8 cellular contexts compared by ENCODE assay signal in genomic region chrX:36898301-36898700, GRCh38.
DNase-seq lines count a peak whose midpoint lies in the region; ATAC-seq and TF ChIP-seq lines count a peak whose summit lies in the region.

No MANE protein-coding gene starts in this region.

- no peaks in the 10 kb centered on the region for H3K4me1 ChIP-seq in mesendoderm (ENCODE audit: control insufficient read depth, low read depth, low read length)

- no peak overlapping the region for H3K9ac ChIP-seq in mesendoderm (ENCODE audit: low read length)

- H3K4me3 ChIP-seq in mesendoderm (ENCODE audit: low read length): no peak overlapping the region

- no peak overlapping the region for H2AK5ac ChIP-seq in mesendoderm (ENCODE audit: low read length)

- peak; percentile 62 for TF ChIP-seq CTCF in GM12873 (IDR thresholded peaks at IDR 0.05; ENCODE audit: insufficient read depth, low read depth, low read length, missing control alignments)

- H4K8ac ChIP-seq in mesendoderm (ENCODE audit: low read depth, low read length): no peak overlapping the region

- peak; percentile 66 for ATAC-seq in HG02678 (IDR thresholded peaks at IDR 0.05; ENCODE audit: unreplicated experiment)
- peak; percentile 96 for ATAC-seq in SK-N-SH treated with all-trans-retinoic acid at 6 μM for 48 hours

- H3K79me2 ChIP-seq in mesendoderm (ENCODE audit: control insufficient read depth, insufficient read depth, low read length): no peaks in the 10 kb centered on the region

- no peaks in the 10 kb centered on the region for H3K27me3 ChIP-seq in mesendoderm (ENCODE audit: insufficient read depth, low read length, poor library complexity)

- H3K4ac ChIP-seq in mesendoderm (ENCODE audit: low read depth, low read length): no peak overlapping the region

- no peak overlapping the region for H4K5ac ChIP-seq in mesendoderm (ENCODE audit: low read length)

- H3K56ac ChIP-seq in mesendoderm (ENCODE audit: low read length): no peak overlapping the region

- H3K36me3 ChIP-seq in mesendoderm (ENCODE audit: control insufficient read depth, insufficient read depth, low read length): no peaks in the 10 kb centered on the region

- no peak overlapping the region for H3K4me2 ChIP-seq in mesendoderm (ENCODE audit: low read length)

- no peak overlapping the region for H3K18ac ChIP-seq in mesendoderm (ENCODE audit: low read length)

- no peak overlapping the region for H3K27ac ChIP-seq in mesendoderm (ENCODE audit: low read depth, low read length)

- WGBS in mesendoderm (ENCODE audit: extremely low coverage, insufficient coverage, low lambda C conversion rate): no CpG with 5 or more reads among the region's 3 CpGs

- H2BK5ac ChIP-seq in mesendoderm (ENCODE audit: low read length): no peak overlapping the region

- H2BK120ac ChIP-seq in mesendoderm (ENCODE audit: low read depth, low read length): no peak overlapping the region

- H3K23ac ChIP-seq in mesendoderm (ENCODE audit: low read length): no peak overlapping the region

- DNase-seq in mesendoderm (peak; percentile 11), KG1 (lab: John Stamatoyannopoulos, UW) (no peak), anterior cingulate cortex (lab: John Stamatoyannopoulos, UW) (no peak), retina (no peak)
- DNase-seq in stimulated activated CD4-positive, alpha-beta T cell treated with anti-CD3 and anti-CD28 coated beads, Interleukin-2, amount 100 ng/mL, for 48 hours: no peak

- H3K79me1 ChIP-seq in mesendoderm (ENCODE audit: low read length): no peaks in the 10 kb centered on the region

- H2BK15ac ChIP-seq in mesendoderm (replicated peaks; ENCODE audit: low read depth): no peak overlapping the region

TF ChIP-seq in SK-N-SH treated with all-trans-retinoic acid at 6 μM for 48 hours, 23 proteins besides CTCF, POLR2A, EP300 and RAD21:
- TF ChIP-seq ARNTL (CRISPR knock-in tag; IDR thresholded peaks at IDR 0.05; ENCODE audit: borderline replicate concordance, low read depth) (no peak), CSDC2 (CRISPR knock-in tag; IDR thresholded peaks at IDR 0.05) (no peak), ZNF8 (CRISPR knock-in tag; IDR thresholded peaks at IDR 0.05) (no peak)
